ENCODE assay signal across 15 cellular contexts in genomic region chr12:113909776-113910420, GRCh38. TPM values are rescaled to one million over a fixed set of nuclear protein-coding genes. Genes with fewer than 3 reads are reported as not detected.
A peak's percentile ranks its signal among the peaks of the same experiment; 100 is the strongest.
DNase-seq lines count a peak whose midpoint lies in the region; ATAC-seq, FAIRE-seq and TF ChIP-seq lines count a peak whose summit lies in the region.
"Had no signal": no experiment of that assay in that cellular context is flagged by ENCODE, and none has a peak within 500 bp of the region (broad histone marks: within the 10 kb centered on the region; RNA-seq: fewer than 3 reads in every experiment).

No MANE protein-coding gene starts in this region.

- in situ Hi-C loops in K562 (cut with MboI): loop anchor here (5.0 to 10.0 kb wide), 2 partner anchors 468 to 595 kb away; no protein-coding TSS in a partner anchor
- in situ Hi-C loops in ACHN (cut with HindIII; ENCODE audit: low pct_ligation_motif_present, low pct_unique_long_range_greater_than_20kb, low sequenced_read_pairs): no loop called here

- TF ChIP-seq CTCF in natural killer cell (IDR thresholded peaks at IDR 0.05) (no peak), K562 (IDR thresholded peaks at IDR 0.05 in 2 of 3, conservative IDR thresholded peaks at IDR 0.05 in 1 of 3; ENCODE audit: insufficient read depth in 2 of 3, low read depth in 1 of 3, low read length in 3 of 3) (no peak), neural progenitor cell (IDR thresholded peaks at IDR 0.05) (no peak), stomach (IDR thresholded peaks at IDR 0.05) (no peak)

- 95% methylated on average over 13 of the region's 13 CpGs for WGBS in K562 (ENCODE audit: insufficient coverage, low coverage, missing lambda C conversion rate)
- WGBS in stomach, 5 donors: 92 to 98% (median 96%) methylated on average over 13 of the region's 13 CpGs

- POLR2A ChIA-PET in K562 (lab: Yijun Ruan, JAX): no interaction called here

- no peak for TF ChIP-seq POLR2A in K562 (conservative IDR thresholded peaks at IDR 0.05)
- no peak for TF ChIP-seq POLR2A in stomach (IDR thresholded peaks at IDR 0.05)

- H3K27ac ChIP-seq in K562 (ENCODE audit: extremely low read depth, low read depth, low read length): no peak overlapping the region
- H3K27ac ChIP-seq in neural progenitor cell: no peak overlapping the region
- H3K27ac ChIP-seq in stomach: no peak overlapping the region
- H3K27ac ChIP-seq: A549, GM23248 had no signal

- no peaks in the 10 kb centered on the region for H3K9me3 ChIP-seq in K562 (replicated peaks; ENCODE audit: control insufficient read depth, insufficient read depth, low read depth, low read length)
- H3K9me3 ChIP-seq in neural progenitor cell (ENCODE audit: low read depth): no peaks in the 10 kb centered on the region
- no peaks in the 10 kb centered on the region for H3K9me3 ChIP-seq in stomach
- H3K9me3 ChIP-seq: A549 had no signal

- no peaks in the 10 kb centered on the region for H3K9me1 ChIP-seq in K562 (ENCODE audit: control insufficient read depth, insufficient read depth, low read length)

- no peaks in the 10 kb centered on the region for H3K27me3 Mint-ChIP-seq in natural killer cell treated with Interleukin-12 subunit alpha and Interleukin-12 subunit beta and Interleukin-15 and Interleukin-18, amount 100 ng/mL, for 72 hours
- H3K27me3 Mint-ChIP-seq in natural killer cell (ENCODE audit: low read depth in 2 of 2) (no peaks in the 10 kb centered on the region), neural progenitor cell (ENCODE audit: insufficient read depth, low read depth) (peaks cover 2% of the 10 kb centered on the region)
- H3K27me3 Mint-ChIP-seq: CD4-positive, alpha-beta T cell had no signal

- H3K27me3 ChIP-seq in K562 (ENCODE audit: control insufficient read depth in 2 of 2, insufficient read depth in 2 of 2, low read length in 2 of 2): no peaks in the 10 kb centered on the region
- H3K27me3 ChIP-seq in neural progenitor cell: no peaks in the 10 kb centered on the region
- H3K27me3 ChIP-seq in stomach: no peaks in the 10 kb centered on the region

- peaks cover 3% of the 10 kb centered on the region for H3F3A ChIP-seq in neural progenitor cell (ENCODE audit: low read depth)

- intact Hi-C loops in natural killer cell (cut with micrococcal nuclease): no loop called here
- intact Hi-C loops in K562 (cut with micrococcal nuclease): loop anchor here (5.0 to 10.0 kb wide), 2 partner anchors 175 to 448 kb away; no protein-coding TSS in a partner anchor
- intact Hi-C loops in stomach (cut with DNase I; ENCODE audit: low total_unique reads): loop anchor here (10.0 kb wide), 1 partner anchor 445 kb away; no protein-coding TSS in a partner anchor

- DNase-seq in natural killer cell treated with Interleukin-12 subunit alpha and Interleukin-12 subunit beta and Interleukin-15 and Interleukin-18, amount 100 ng/mL, for 72 hours (ENCODE audit: low spot score): peak; percentile 12
- DNase-seq in natural killer cell: no peak
- DNase-seq in K562 (ENCODE audit: extremely low read depth in 1 of 4, low spot score in 3 of 4): no peak
- DNase-seq in neural progenitor cell (ENCODE audit: low spot score): no peak
- DNase-seq in stomach: no peak
- no peak for DNase-seq in ACHN
- DNase-seq: C1 segment of cervical spinal cord; Calu3; CD4-positive, alpha-beta T cell; DMS 273 treated with DMSO at 0.1 percent for 48 hours; GM23248; H7 had no signal

- TF ChIP-seq RAD21 in K562 (CRISPR knock-in tag; conservative IDR thresholded peaks at IDR 0.05 in 1 of 2, IDR thresholded peaks at IDR 0.05 in 1 of 2): no peak

- H3K27ac Mint-ChIP-seq in natural killer cell treated with Interleukin-12 subunit alpha and Interleukin-12 subunit beta and Interleukin-15 and Interleukin-18, amount 100 ng/mL, for 72 hours: peak overlapping the region in 1 of 2 donors; percentile 66
- H3K27ac Mint-ChIP-seq in natural killer cell (no peak overlapping the region), neural progenitor cell (peak overlapping the region; percentile 30)
- H3K27ac Mint-ChIP-seq: CD4-positive, alpha-beta T cell had no signal

- H3K4me1 Mint-ChIP-seq in natural killer cell treated with Interleukin-12 subunit alpha and Interleukin-12 subunit beta and Interleukin-15 and Interleukin-18, amount 100 ng/mL, for 72 hours (ENCODE audit: low read depth in 2 of 2): peaks cover 0 to 7% of the 10 kb centered on the region in 2 donors
- H3K4me1 Mint-ChIP-seq in natural killer cell (no peaks in the 10 kb centered on the region), neural progenitor cell (peaks cover 38% of the 10 kb centered on the region)

- H4K20me1 ChIP-seq in K562 (replicated peaks; ENCODE audit: control insufficient read depth, insufficient read depth, low read length) (no peaks in the 10 kb centered on the region; the same call in 1 of the 2 replicates), neural progenitor cell (ENCODE audit: low read depth) (peaks cover 5% of the 10 kb centered on the region)

- H2AFZ ChIP-seq in K562 (ENCODE audit: low read depth, low read length) (no peak overlapping the region), neural progenitor cell (replicated peaks) (no peak overlapping the region)
- H2AFZ ChIP-seq: GM23248 had no signal

- H3K36me3 ChIP-seq in K562 (ENCODE audit: control insufficient read depth, insufficient read depth, low read length) (peaks cover 69% of the 10 kb centered on the region; the same call in 2 of the 3 replicates), neural progenitor cell (no peaks in the 10 kb centered on the region), stomach (peaks cover 10 to 99% (median 88%) of the 10 kb centered on the region in 4 donors)

- TF ChIP-seq EP300 in K562 (IDR thresholded peaks at IDR 0.05; ENCODE audit: low read length) (no peak), stomach (IDR thresholded peaks at IDR 0.05) (no peak)

- H3K79me2 ChIP-seq in K562 (ENCODE audit: control insufficient read depth, insufficient read depth, low read length): no peaks in the 10 kb centered on the region
- H3K79me2 ChIP-seq in neural progenitor cell (ENCODE audit: low read depth): no peaks in the 10 kb centered on the region

- CTCF ChIA-PET in K562 (lab: Yijun Ruan, JAX; ENCODE audit: low intra/inter-chr PET ratio): interaction anchor here (0.5 to 0.7 kb wide), 2 partner anchors 447 to 904 kb away, joined by 3 read pairs; no protein-coding TSS in a partner anchor

- BruUV-seq in K562 (replicated peaks; lab: Mats Ljungman, UMichigan): no TSS peak

- no peak overlapping the region for H3K4me3 Mint-ChIP-seq in natural killer cell treated with Interleukin-12 subunit alpha and Interleukin-12 subunit beta and Interleukin-15 and Interleukin-18, amount 100 ng/mL, for 72 hours
- H3K4me3 Mint-ChIP-seq in natural killer cell (no peak overlapping the region), neural progenitor cell (no peak overlapping the region)
- H3K4me3 Mint-ChIP-seq: CD4-positive, alpha-beta T cell had no signal

- H3K9me3 Mint-ChIP-seq in natural killer cell treated with Interleukin-12 subunit alpha and Interleukin-12 subunit beta and Interleukin-15 and Interleukin-18, amount 100 ng/mL, for 72 hours: no peaks in the 10 kb centered on the region
- no peaks in the 10 kb centered on the region for H3K9me3 Mint-ChIP-seq in natural killer cell
- H3K9me3 Mint-ChIP-seq in neural progenitor cell: no peaks in the 10 kb centered on the region
- H3K9me3 Mint-ChIP-seq: CD4-positive, alpha-beta T cell had no signal

- H3K4me1 ChIP-seq in K562 (replicated peaks in 1 of 2; ENCODE audit: control insufficient read depth in 2 of 2, insufficient read depth in 2 of 2, low read length in 2 of 2) (peaks cover 0 to 3% of the 10 kb centered on the region in 2 experiments; a peak in 1 of 5 replicates), neural progenitor cell (peaks cover 30% of the 10 kb centered on the region), stomach (no peaks in the 10 kb centered on the region)
- H3K4me1 ChIP-seq: A549 had no signal

- no peak for ATAC-seq in natural killer cell treated with Interleukin-12 subunit alpha and Interleukin-12 subunit beta and Interleukin-15 and Interleukin-18, amount 100 ng/mL, for 72 hours
- ATAC-seq in natural killer cell (no peak), K562 (no peak), GM18873 (IDR thresholded peaks at IDR 0.05; ENCODE audit: low FRiP score, unreplicated experiment) (no peak)
- ATAC-seq: A549 had no signal

- H3K9ac ChIP-seq in K562 (ENCODE audit: insufficient read depth in 1 of 2, low read depth in 2 of 2, low read length in 2 of 2) (no peak overlapping the region), neural progenitor cell (no peak overlapping the region)
- H3K9ac ChIP-seq: GM23248 had no signal

- peaks cover 13% of the 10 kb centered on the region for H3K36me3 Mint-ChIP-seq in natural killer cell treated with Interleukin-12 subunit alpha and Interleukin-12 subunit beta and Interleukin-15 and Interleukin-18, amount 100 ng/mL, for 72 hours
- H3K36me3 Mint-ChIP-seq in natural killer cell: no peaks in the 10 kb centered on the region
- peaks cover 2% of the 10 kb centered on the region for H3K36me3 Mint-ChIP-seq in neural progenitor cell

- H3K4me3 ChIP-seq in K562: no peak overlapping the region
- H3K4me3 ChIP-seq in neural progenitor cell: no peak overlapping the region
- no peak overlapping the region for H3K4me3 ChIP-seq in stomach
- H3K4me3 ChIP-seq: A549, GM23248 had no signal

- FAIRE-seq in K562 (lab: Jason Lieb, UNC): no peak
- FAIRE-seq: A549, HTR-8/SVneo had no signal

- no peak overlapping the region for H3K4me2 ChIP-seq in K562 (ENCODE audit: insufficient read depth, low read length)
- no peak overlapping the region for H3K4me2 ChIP-seq in neural progenitor cell
- H3K4me2 ChIP-seq: A549 had no signal

RNA-seq across cellular contexts. Expression of gene RBM19, which starts 56.2 kb away (rescaled TPM):
- total RNA-seq in natural killer cell treated with Interleukin-12 subunit alpha and Interleukin-12 subunit beta and Interleukin-15 and Interleukin-18, amount 100 ng/mL, for 72 hours: 10 to 100 TPM; 46.9 to 77.8 TPM
- 10 to 100 TPM; 49.9 to 70.6 (median 60.9) TPM for total RNA-seq in natural killer cell
- total RNA-seq in K562 (2011; cell fraction: chromatin; rRNA removed; ENCODE audit: low replicate concordance): 62.4 and 97.5 TPM in 2 replicates
- 44.2 and 51.4 TPM in 2 replicates for total RNA-seq in K562 (2011; cell fraction: nucleolus; rRNA removed)
- total RNA-seq in K562 (2011; cell fraction: nucleoplasm; rRNA removed): 50.4 and 55.4 TPM in 2 replicates
- total RNA-seq in K562 (2014; rRNA removed): 50.4 and 51.0 TPM in 2 replicates
- total RNA-seq in K562 (2014; rRNA removed; fragmentation: Illumina TruSeq; extraction: Trizol): 30.9 and 34.5 TPM in 2 replicates
- 42.1 and 45.2 TPM in 2 replicates for total RNA-seq in K562 (2015; rRNA removed; fragmentation: Illumina TruSeq; extraction: Trizol)
- total RNA-seq in K562 (2021): 51.5 and 58.4 TPM in 2 replicates
- 22.4 and 22.6 TPM in 2 replicates for polyA plus RNA-seq in K562 (2011; rRNA removed)
- polyA plus RNA-seq in K562 (2011; cell fraction: cytosol; rRNA removed): 16.8 and 23.2 TPM in 2 replicates
- 63.1 and 103 TPM in 2 replicates for polyA plus RNA-seq in K562 (2011; cell fraction: nucleus; rRNA removed)
- polyA plus RNA-seq in K562 (2012): 23.4 and 32.8 TPM in 2 replicates
- polyA plus RNA-seq in K562 (2014; fragmentation: Illumina TruSeq; extraction: Trizol): 37.9 TPM in 2 replicates
- 10 to 100 TPM; 16.0 to 19.5 TPM for polyA plus RNA-seq in K562 (2014; fragmentation: Nextera tagmentation; extraction: Ambion mirVana)
- 49.7 and 53.4 TPM in 2 replicates for polyA plus RNA-seq in K562 (2014; rRNA removed)
- 26.9 and 34.1 TPM in 2 replicates for polyA minus RNA-seq in K562 (2011; rRNA and poly(A)+ RNA removed)
- 21.8 and 27.6 TPM in 2 replicates for polyA minus RNA-seq in K562 (2011; cell fraction: cytosol; rRNA and poly(A)+ RNA removed)
- 41.9 and 53.0 TPM in 2 replicates for polyA minus RNA-seq in K562 (2011; cell fraction: nucleus; rRNA and poly(A)+ RNA removed)
- total RNA-seq in neural progenitor cell (ENCODE audit: low replicate concordance): 23.5 and 28.7 TPM in 2 replicates
- 100 to 1,000 TPM in 2 of 5 donors, 10 to 100 TPM in 3; 25.9 to 109 (median 70.6) TPM for total RNA-seq in stomach
- 10 to 100 TPM in 1 of 3 donors, 1 to 10 TPM in 2; 8.1 to 14.1 (median 9.3) TPM for polyA plus RNA-seq in stomach
